ENCODE assay signal across 1 cellular context in the genomic region with DNA sequence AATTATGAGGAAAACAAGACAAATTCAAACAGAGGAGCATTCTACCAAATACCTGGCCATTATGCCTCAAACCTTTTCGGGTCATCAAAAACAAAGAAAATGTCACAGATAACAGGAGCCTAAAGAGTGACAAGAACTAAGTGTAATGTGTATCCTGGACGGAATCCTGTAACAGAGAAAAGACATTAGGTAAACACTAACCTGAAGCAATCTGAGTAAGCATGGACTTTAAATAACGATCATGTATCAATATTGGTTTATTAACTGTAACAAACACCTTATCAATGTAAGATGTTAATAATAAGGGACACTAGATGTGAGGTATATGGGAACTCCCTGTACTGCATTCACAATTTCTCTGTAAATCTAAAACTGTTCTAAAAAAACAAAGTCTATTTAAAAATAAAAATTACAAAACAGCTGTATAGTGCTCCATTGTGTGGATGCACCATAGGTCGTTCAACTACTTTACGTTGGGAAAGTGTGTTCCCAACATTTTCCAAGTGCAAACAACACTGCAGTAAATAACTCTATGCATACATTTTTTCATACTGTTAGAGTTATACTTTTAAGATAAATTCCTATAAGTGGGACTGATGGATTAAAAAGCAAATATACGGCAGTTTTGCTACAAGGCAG.
TF ChIP-seq lines count a peak whose summit lies in the region.

No MANE protein-coding gene starts in this region.

TF ChIP-seq in HepG2, 621 proteins besides CTCF, POLR2A, EP300 and RAD21 (continued from another document and continues in another):
- TF ChIP-seq, protein P1, sequence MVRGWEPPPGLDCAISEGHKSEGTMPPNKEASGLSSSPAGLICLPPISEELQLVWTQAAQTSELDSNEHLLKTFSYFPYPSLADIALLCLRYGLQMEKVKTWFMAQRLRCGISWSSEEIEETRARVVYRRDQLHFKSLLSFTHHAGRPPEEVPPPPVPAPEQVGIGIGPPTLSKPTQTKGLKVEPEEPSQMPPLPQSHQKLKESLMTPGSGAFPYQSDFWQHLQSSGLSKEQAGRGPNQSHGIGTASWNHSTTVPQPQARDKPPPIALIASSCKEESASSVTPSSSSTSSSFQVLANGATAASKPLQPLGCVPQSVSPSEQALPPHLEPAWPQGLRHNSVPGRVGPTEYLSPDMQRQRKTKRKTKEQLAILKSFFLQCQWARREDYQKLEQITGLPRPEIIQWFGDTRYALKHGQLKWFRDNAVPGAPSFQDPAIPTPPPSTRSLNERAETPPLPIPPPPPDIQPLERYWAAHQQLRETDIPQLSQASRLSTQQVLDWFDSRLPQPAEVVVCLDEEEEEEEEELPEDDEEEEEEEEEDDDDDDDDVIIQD (CRISPR knock-in tag; IDR thresholded peaks at IDR 0.05; ENCODE audit: low read depth) = peak; percentile 44; the same call in 1 of the 2 replicates
- TF ChIP-seq, protein P2, sequence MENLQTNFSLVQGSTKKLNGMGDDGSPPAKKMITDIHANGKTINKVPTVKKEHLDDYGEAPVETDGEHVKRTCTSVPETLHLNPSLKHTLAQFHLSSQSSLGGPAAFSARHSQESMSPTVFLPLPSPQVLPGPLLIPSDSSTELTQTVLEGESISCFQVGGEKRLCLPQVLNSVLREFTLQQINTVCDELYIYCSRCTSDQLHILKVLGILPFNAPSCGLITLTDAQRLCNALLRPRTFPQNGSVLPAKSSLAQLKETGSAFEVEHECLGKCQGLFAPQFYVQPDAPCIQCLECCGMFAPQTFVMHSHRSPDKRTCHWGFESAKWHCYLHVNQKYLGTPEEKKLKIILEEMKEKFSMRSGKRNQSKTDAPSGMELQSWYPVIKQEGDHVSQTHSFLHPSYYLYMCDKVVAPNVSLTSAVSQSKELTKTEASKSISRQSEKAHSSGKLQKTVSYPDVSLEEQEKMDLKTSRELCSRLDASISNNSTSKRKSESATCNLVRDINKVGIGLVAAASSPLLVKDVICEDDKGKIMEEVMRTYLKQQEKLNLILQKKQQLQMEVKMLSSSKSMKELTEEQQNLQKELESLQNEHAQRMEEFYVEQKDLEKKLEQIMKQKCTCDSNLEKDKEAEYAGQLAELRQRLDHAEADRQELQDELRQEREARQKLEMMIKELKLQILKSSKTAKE (CRISPR knock-in tag; IDR thresholded peaks at IDR 0.05; ENCODE audit: borderline replicate concordance) = no peak
- TF ChIP-seq ISL2 (CRISPR knock-in tag; IDR thresholded peaks at IDR 0.05) (peak; percentile 71), ZNF317 (CRISPR knock-in tag; IDR thresholded peaks at IDR 0.05) (no peak), HMG20B (CRISPR knock-in tag; conservative IDR thresholded peaks at IDR 0.05) (no peak), HHEX (CRISPR knock-in tag; IDR thresholded peaks at IDR 0.05) (no peak; the same call in 1 of the 2 replicates), ZNF598 (CRISPR knock-in tag; IDR thresholded peaks at IDR 0.05; ENCODE audit: borderline replicate concordance) (no peak), CHD4 (IDR thresholded peaks at IDR 0.05; ENCODE audit: borderline replicate concordance, low read length) (no peak), TEAD2 (CRISPR knock-in tag; IDR thresholded peaks at IDR 0.05) (no peak), ZNF12 (CRISPR knock-in tag; IDR thresholded peaks at IDR 0.05) (no peak), ZNF557 (CRISPR knock-in tag; IDR thresholded peaks at IDR 0.05) (no peak), MAFF (IDR thresholded peaks at IDR 0.05; ENCODE audit: low read depth, low read length) (no peak), RBM39 (IDR thresholded peaks at IDR 0.05; ENCODE audit: low read depth, low read length, poor library complexity, severe bottlenecking) (no peak), RXRA (CRISPR knock-in tag; IDR thresholded peaks at IDR 0.05) (no peak), CAMTA2 (CRISPR knock-in tag; IDR thresholded peaks at IDR 0.05; ENCODE audit: borderline replicate concordance) (no peak), PAF1 (CRISPR knock-in tag; IDR thresholded peaks at IDR 0.05) (no peak)
- TF ChIP-seq, protein P3, sequence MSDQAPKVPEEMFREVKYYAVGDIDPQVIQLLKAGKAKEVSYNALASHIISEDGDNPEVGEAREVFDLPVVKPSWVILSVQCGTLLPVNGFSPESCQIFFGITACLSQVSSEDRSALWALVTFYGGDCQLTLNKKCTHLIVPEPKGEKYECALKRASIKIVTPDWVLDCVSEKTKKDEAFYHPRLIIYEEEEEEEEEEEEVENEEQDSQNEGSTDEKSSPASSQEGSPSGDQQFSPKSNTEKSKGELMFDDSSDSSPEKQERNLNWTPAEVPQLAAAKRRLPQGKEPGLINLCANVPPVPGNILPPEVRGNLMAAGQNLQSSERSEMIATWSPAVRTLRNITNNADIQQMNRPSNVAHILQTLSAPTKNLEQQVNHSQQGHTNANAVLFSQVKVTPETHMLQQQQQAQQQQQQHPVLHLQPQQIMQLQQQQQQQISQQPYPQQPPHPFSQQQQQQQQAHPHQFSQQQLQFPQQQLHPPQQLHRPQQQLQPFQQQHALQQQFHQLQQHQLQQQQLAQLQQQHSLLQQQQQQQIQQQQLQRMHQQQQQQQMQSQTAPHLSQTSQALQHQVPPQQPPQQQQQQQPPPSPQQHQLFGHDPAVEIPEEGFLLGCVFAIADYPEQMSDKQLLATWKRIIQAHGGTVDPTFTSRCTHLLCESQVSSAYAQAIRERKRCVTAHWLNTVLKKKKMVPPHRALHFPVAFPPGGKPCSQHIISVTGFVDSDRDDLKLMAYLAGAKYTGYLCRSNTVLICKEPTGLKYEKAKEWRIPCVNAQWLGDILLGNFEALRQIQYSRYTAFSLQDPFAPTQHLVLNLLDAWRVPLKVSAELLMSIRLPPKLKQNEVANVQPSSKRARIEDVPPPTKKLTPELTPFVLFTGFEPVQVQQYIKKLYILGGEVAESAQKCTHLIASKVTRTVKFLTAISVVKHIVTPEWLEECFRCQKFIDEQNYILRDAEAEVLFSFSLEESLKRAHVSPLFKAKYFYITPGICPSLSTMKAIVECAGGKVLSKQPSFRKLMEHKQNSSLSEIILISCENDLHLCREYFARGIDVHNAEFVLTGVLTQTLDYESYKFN (CRISPR knock-in tag; conservative IDR thresholded peaks at IDR 0.05) = peak; percentile 82
- TF ChIP-seq, protein P4, sequence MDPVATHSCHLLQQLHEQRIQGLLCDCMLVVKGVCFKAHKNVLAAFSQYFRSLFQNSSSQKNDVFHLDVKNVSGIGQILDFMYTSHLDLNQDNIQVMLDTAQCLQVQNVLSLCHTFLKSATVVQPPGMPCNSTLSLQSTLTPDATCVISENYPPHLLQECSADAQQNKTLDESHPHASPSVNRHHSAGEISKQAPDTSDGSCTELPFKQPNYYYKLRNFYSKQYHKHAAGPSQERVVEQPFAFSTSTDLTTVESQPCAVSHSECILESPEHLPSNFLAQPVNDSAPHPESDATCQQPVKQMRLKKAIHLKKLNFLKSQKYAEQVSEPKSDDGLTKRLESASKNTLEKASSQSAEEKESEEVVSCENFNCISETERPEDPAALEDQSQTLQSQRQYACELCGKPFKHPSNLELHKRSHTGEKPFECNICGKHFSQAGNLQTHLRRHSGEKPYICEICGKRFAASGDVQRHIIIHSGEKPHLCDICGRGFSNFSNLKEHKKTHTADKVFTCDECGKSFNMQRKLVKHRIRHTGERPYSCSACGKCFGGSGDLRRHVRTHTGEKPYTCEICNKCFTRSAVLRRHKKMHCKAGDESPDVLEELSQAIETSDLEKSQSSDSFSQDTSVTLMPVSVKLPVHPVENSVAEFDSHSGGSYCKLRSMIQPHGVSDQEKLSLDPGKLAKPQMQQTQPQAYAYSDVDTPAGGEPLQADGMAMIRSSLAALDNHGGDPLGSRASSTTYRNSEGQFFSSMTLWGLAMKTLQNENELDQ (CRISPR knock-in tag; IDR thresholded peaks at IDR 0.05; ENCODE audit: borderline replicate concordance) = no peak
- TF ChIP-seq, protein P5, sequence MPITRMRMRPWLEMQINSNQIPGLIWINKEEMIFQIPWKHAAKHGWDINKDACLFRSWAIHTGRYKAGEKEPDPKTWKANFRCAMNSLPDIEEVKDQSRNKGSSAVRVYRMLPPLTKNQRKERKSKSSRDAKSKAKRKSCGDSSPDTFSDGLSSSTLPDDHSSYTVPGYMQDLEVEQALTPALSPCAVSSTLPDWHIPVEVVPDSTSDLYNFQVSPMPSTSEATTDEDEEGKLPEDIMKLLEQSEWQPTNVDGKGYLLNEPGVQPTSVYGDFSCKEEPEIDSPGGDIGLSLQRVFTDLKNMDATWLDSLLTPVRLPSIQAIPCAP (CRISPR knock-in tag; IDR thresholded peaks at IDR 0.05; ENCODE audit: low read depth) = no peak
- TF ChIP-seq, protein P6, sequence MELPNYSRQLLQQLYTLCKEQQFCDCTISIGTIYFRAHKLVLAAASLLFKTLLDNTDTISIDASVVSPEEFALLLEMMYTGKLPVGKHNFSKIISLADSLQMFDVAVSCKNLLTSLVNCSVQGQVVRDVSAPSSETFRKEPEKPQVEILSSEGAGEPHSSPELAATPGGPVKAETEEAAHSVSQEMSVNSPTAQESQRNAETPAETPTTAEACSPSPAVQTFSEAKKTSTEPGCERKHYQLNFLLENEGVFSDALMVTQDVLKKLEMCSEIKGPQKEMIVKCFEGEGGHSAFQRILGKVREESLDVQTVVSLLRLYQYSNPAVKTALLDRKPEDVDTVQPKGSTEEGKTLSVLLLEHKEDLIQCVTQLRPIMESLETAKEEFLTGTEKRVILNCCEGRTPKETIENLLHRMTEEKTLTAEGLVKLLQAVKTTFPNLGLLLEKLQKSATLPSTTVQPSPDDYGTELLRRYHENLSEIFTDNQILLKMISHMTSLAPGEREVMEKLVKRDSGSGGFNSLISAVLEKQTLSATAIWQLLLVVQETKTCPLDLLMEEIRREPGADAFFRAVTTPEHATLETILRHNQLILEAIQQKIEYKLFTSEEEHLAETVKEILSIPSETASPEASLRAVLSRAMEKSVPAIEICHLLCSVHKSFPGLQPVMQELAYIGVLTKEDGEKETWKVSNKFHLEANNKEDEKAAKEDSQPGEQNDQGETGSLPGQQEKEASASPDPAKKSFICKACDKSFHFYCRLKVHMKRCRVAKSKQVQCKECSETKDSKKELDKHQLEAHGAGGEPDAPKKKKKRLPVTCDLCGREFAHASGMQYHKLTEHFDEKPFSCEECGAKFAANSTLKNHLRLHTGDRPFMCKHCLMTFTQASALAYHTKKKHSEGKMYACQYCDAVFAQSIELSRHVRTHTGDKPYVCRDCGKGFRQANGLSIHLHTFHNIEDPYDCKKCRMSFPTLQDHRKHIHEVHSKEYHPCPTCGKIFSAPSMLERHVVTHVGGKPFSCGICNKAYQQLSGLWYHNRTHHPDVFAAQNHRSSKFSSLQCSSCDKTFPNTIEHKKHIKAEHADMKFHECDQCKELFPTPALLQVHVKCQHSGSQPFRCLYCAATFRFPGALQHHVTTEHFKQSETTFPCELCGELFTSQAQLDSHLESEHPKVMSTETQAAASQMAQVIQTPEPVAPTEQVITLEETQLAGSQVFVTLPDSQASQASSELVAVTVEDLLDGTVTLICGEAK (IDR thresholded peaks at IDR 0.05) = no peak
- TF ChIP-seq, protein P6 (CRISPR knock-in tag; IDR thresholded peaks at IDR 0.05) = no peak
- TF ChIP-seq, protein P7, sequence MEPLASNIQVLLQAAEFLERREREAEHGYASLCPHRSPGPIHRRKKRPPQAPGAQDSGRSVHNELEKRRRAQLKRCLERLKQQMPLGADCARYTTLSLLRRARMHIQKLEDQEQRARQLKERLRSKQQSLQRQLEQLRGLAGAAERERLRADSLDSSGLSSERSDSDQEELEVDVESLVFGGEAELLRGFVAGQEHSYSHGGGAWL (CRISPR knock-in tag; IDR thresholded peaks at IDR 0.05) = no peak
- TF ChIP-seq, protein P8, sequence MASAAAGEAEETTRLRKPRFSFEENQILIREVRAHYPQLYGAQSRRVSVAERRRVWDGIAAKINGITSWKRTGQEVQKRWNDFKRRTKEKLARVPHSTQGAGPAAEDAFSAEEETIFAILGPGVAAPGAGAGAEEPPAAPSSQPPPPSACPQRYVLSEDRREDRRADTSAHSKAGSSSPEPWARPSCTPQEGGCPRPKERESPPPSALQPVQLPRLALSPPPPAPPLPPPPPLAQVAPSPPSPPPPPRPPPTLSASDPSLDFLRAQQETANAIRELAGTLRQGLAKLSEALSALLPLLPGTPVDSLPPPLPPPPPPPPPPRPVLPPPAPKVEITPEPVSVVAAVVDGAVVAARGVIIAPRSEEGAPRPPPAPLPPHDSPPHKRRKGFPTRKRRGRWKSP (CRISPR knock-in tag; IDR thresholded peaks at IDR 0.05) = no peak
- TF ChIP-seq, protein P9, sequence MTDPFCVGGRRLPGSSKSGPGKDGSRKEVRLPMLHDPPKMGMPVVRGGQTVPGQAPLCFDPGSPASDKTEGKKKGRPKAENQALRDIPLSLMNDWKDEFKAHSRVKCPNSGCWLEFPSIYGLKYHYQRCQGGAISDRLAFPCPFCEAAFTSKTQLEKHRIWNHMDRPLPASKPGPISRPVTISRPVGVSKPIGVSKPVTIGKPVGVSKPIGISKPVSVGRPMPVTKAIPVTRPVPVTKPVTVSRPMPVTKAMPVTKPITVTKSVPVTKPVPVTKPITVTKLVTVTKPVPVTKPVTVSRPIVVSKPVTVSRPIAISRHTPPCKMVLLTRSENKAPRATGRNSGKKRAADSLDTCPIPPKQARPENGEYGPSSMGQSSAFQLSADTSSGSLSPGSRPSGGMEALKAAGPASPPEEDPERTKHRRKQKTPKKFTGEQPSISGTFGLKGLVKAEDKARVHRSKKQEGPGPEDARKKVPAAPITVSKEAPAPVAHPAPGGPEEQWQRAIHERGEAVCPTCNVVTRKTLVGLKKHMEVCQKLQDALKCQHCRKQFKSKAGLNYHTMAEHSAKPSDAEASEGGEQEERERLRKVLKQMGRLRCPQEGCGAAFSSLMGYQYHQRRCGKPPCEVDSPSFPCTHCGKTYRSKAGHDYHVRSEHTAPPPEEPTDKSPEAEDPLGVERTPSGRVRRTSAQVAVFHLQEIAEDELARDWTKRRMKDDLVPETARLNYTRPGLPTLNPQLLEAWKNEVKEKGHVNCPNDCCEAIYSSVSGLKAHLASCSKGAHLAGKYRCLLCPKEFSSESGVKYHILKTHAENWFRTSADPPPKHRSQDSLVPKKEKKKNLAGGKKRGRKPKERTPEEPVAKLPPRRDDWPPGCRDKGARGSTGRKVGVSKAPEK (CRISPR knock-in tag; IDR thresholded peaks at IDR 0.05; ENCODE audit: borderline replicate concordance) = no peak
